In genomic region chr1:220880726-220881506, GRCh38 we compare ENCODE assay signal across 8 cellular contexts. TPM values are rescaled to one million over a fixed set of nuclear protein-coding genes. Genes with fewer than 3 reads are reported as not detected.
DNase-seq lines count a peak whose midpoint lies in the region; ATAC-seq and TF ChIP-seq lines count a peak whose summit lies in the region.

No MANE protein-coding gene starts in this region.

- H3K36me3 Mint-ChIP-seq in activated CD4-positive, alpha-beta T cell treated with anti-CD3 and anti-CD28 coated beads for 36 hours (ENCODE audit: low read depth) = no peaks in the 10 kb centered on the region
- no peaks in the 10 kb centered on the region for H3K36me3 Mint-ChIP-seq in glutamatergic neuron (ENCODE audit: unreplicated experiment)

- TF ChIP-seq CTCF in WI38 (IDR thresholded peaks at IDR 0.05; ENCODE audit: low read depth, low read length) (no peak), glutamatergic neuron (IDR thresholded peaks at IDR 0.05; ENCODE audit: partially characterized antibody, unreplicated experiment) (no peak)

- peaks cover 65% of the 10 kb centered on the region for H3K27me3 Mint-ChIP-seq in activated CD4-positive, alpha-beta T cell treated with anti-CD3 and anti-CD28 coated beads for 36 hours
- peaks cover 56% of the 10 kb centered on the region for H3K27me3 Mint-ChIP-seq in glutamatergic neuron (ENCODE audit: unreplicated experiment)

- POLR2A ChIA-PET in activated CD4-positive, alpha-beta T cell treated with anti-CD3 and anti-CD28 coated beads for 36 hours (lab: Charles Lee) = no interaction called here

- peak overlapping the region; percentile 22 for H3K4me3 Mint-ChIP-seq in activated CD4-positive, alpha-beta T cell treated with anti-CD3 and anti-CD28 coated beads for 36 hours
- peak overlapping the region; percentile 67 for H3K4me3 Mint-ChIP-seq in glutamatergic neuron (ENCODE audit: unreplicated experiment)

- peak; percentile 34 for ATAC-seq in activated CD4-positive, alpha-beta T cell treated with anti-CD3 and anti-CD28 coated beads for 36 hours

- H3K27ac Mint-ChIP-seq in activated CD4-positive, alpha-beta T cell treated with anti-CD3 and anti-CD28 coated beads for 36 hours = no peak overlapping the region
- H3K27ac Mint-ChIP-seq in glutamatergic neuron (ENCODE audit: unreplicated experiment) = no peak overlapping the region

- H3K4me3 ChIP-seq in WI38 (ENCODE audit: low read depth, low read length) = peak overlapping the region; percentile 79

- peak; percentile 64 for DNase-seq in activated CD4-positive, alpha-beta T cell treated with anti-CD3 and anti-CD28 coated beads for 36 hours
- no peak for DNase-seq in activated CD4-positive, alpha-beta T cell treated with anti-CD3 and anti-CD28 coated beads for 1 hour
- DNase-seq in glutamatergic neuron (peak; percentile 33), pons (ENCODE audit: low spot score) (peak; percentile 40), islet precursor cell (no peak), occipital lobe (lab: John Stamatoyannopoulos, UW) (no peak), DMS 273 treated with DMSO at 0.1 percent for 48 hours (lab: John Stamatoyannopoulos, UW) (no peak)

- no peaks in the 10 kb centered on the region for H3K9me3 Mint-ChIP-seq in activated CD4-positive, alpha-beta T cell treated with anti-CD3 and anti-CD28 coated beads for 36 hours (ENCODE audit: low read depth)
- peaks cover 11% of the 10 kb centered on the region for H3K9me3 Mint-ChIP-seq in glutamatergic neuron (ENCODE audit: unreplicated experiment)

- intact Hi-C loops in activated CD4-positive, alpha-beta T cell treated with anti-CD3 and anti-CD28 coated beads for 36 hours (cut with DNase I, micrococcal nuclease) = no loop called here

- CTCF ChIA-PET in activated CD4-positive, alpha-beta T cell treated with anti-CD3 and anti-CD28 coated beads for 36 hours (lab: Charles Lee) = no interaction called here

- H3K4me1 Mint-ChIP-seq in activated CD4-positive, alpha-beta T cell treated with anti-CD3 and anti-CD28 coated beads for 36 hours = peaks cover 37% of the 10 kb centered on the region
- peaks cover 45% of the 10 kb centered on the region for H3K4me1 Mint-ChIP-seq in glutamatergic neuron (ENCODE audit: low read depth, unreplicated experiment)

RNA-seq across cellular contexts. Expression of gene HLX, which starts 1.7 kb away (rescaled TPM):
- under 1 TPM; 0.23 to 0.25 TPM for total RNA-seq in activated CD4-positive, alpha-beta T cell treated with anti-CD3 and anti-CD28 coated beads for 36 hours
- total RNA-seq in glutamatergic neuron (ENCODE audit: unreplicated experiment) (0.56 TPM), occipital lobe (0.31 TPM)

Comparison
In these comparisons a context has a peak if more than half of its experiments do, and no peak if none do; other contexts are left out.
1. DNase-seq: peak in activated CD4-positive, alpha-beta T cell treated with anti-CD3 and anti-CD28 coated beads for 36 hours (single experiment), glutamatergic neuron (single experiment) and pons (single experiment); none in activated CD4-positive, alpha-beta T cell treated with anti-CD3 and anti-CD28 coated beads for 1 hour (single experiment), islet precursor cell (single experiment), occipital lobe (single experiment) and DMS 273 treated with DMSO at 0.1 percent for 48 hours (single experiment).